Comparison of ENCODE assay signal across 8 cellular contexts in the genomic region with DNA sequence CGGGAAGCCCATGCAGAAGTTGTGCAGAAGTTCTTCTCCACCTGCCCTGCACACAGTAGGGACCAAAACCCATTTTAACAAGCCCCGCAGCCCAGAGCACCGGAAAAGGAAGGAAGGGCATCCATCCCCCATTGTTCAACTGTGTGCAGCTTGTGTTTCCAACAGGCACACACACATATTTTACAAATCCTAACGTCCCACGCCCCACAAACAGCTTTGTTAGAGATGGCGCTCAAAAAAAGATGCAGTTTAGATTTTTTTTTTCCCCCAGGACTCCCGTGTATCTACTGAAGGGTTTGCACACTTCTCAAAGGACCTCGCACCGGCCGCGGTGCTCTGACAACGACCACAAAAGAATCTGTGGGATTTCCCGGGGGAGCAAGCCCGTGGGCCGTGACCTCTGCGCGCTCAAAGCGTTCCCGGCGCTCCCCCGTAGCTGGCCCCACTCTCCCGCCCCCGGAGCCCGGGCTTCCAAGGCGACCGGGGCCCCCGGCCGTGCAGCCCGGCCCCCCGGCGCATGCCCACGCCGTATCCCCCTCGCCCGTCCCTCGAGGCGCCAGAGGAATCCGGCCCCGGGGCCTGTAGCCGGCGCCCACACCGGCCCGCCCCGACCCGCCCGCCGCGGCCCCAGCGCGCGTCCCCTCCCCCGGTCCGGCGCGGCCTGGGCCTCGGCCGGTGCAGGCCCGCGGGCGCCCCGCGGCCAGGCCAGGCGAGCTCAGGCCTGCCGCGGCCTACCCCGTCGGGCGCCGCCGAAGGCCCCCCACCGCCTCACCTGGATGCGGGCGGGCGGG. TPM values are rescaled to one million over a fixed set of nuclear protein-coding genes. Genes with fewer than 3 reads are reported as not detected.
DNase-seq lines count a peak whose midpoint lies in the region; ATAC-seq lines count a peak whose summit lies in the region.

No MANE protein-coding gene starts in this region.

- no peaks in the 10 kb centered on the region for H3K27me3 ChIP-seq in Karpas-422 (ENCODE audit: low read length)

- H3K4me2 ChIP-seq in Karpas-422 (ENCODE audit: low read depth, low read length, poor library complexity, severe bottlenecking), result peak overlapping the region; percentile 74

- peaks cover 31% of the 10 kb centered on the region for H3K4me1 ChIP-seq in Karpas-422 (ENCODE audit: low read length)

- no peaks in the 10 kb centered on the region for H3K9me3 Mint-ChIP-seq in activated T-cell treated with anti-CD3 and anti-CD28 coated beads, Interleukin-2, amount 50 U/mL, for 72 hours

- H4K20me1 ChIP-seq in Karpas-422 (ENCODE audit: insufficient read depth, low read depth, low read length), result peaks cover 43% of the 10 kb centered on the region

- peaks cover 45% of the 10 kb centered on the region for H3K4me1 Mint-ChIP-seq in activated T-cell treated with anti-CD3 and anti-CD28 coated beads, Interleukin-2, amount 50 U/mL, for 72 hours (ENCODE audit: low read depth)

- peak overlapping the region; percentile 85 for H3K9ac ChIP-seq in Karpas-422 (ENCODE audit: low read length)

- H3K36me3 Mint-ChIP-seq in activated T-cell treated with anti-CD3 and anti-CD28 coated beads, Interleukin-2, amount 50 U/mL, for 72 hours (ENCODE audit: insufficient read depth in 2 of 2), result peaks cover 2 to 3% of the 10 kb centered on the region in 2 donors

- peak overlapping the region; percentile 80 for H3K4me3 ChIP-seq in Karpas-422 (ENCODE audit: low read length)

- no peaks in the 10 kb centered on the region for H3K9me2 ChIP-seq in Karpas-422 (replicated peaks; ENCODE audit: insufficient read depth, low read length)

- DNase-seq in EL (peak; percentile 22), Karpas-422 (peak; percentile 70), germinal center (ENCODE audit: low spot score) (peak; percentile 24), retina (peak; percentile 53), NCI-H187 treated with DMSO at 0.1 percent for 48 hours (lab: John Stamatoyannopoulos, UW) (no peak), T1000 (lab: John Stamatoyannopoulos, UW) (no peak)
- DNase-seq in activated T-cell treated with anti-CD3 and anti-CD28 coated beads, Interleukin-2, amount 50 U/mL, for 72 hours, result peak; percentile 32 to 41

- H3K79me2 ChIP-seq in Karpas-422 (ENCODE audit: low read length), result peaks cover 70% of the 10 kb centered on the region

- peak overlapping the region; percentile 95 for H3K27ac Mint-ChIP-seq in activated T-cell treated with anti-CD3 and anti-CD28 coated beads, Interleukin-2, amount 50 U/mL, for 72 hours

- H3K9me3 ChIP-seq in Karpas-422 (ENCODE audit: low read length), result no peaks in the 10 kb centered on the region

- H3K27me3 Mint-ChIP-seq in activated T-cell treated with anti-CD3 and anti-CD28 coated beads, Interleukin-2, amount 50 U/mL, for 72 hours (ENCODE audit: low read depth), result no peaks in the 10 kb centered on the region

- H2AFZ ChIP-seq in Karpas-422 (ENCODE audit: low read length), result no peak overlapping the region

- ATAC-seq in GM21576 (IDR thresholded peaks at IDR 0.05; ENCODE audit: unreplicated experiment), result peak; percentile 11
- peak; percentile 36 to 38 for ATAC-seq in activated T-cell treated with anti-CD3 and anti-CD28 coated beads, Interleukin-2, amount 50 U/mL, for 72 hours (replicated peaks in 1 of 2)

- H3K4me3 Mint-ChIP-seq in activated T-cell treated with anti-CD3 and anti-CD28 coated beads, Interleukin-2, amount 50 U/mL, for 72 hours, result peak overlapping the region; percentile 98

- H3K27ac ChIP-seq in Karpas-422 (ENCODE audit: low read length), result peak overlapping the region; percentile 59

- H3K36me3 ChIP-seq in Karpas-422 (ENCODE audit: insufficient read depth, low read length), result peaks cover 14% of the 10 kb centered on the region; the same call in 1 of the 2 replicates

RNA-seq across cellular contexts. Expression of gene ELAVL1, which starts 0.5 kb away (rescaled TPM):
- total RNA-seq in Karpas-422 (2014; rRNA removed; shearing (Covaris generic); ENCODE audit: low replicate concordance), result 48.7 and 50.0 TPM in 2 replicates
- total RNA-seq in activated T-cell treated with anti-CD3 and anti-CD28 coated beads, Interleukin-2, amount 50 U/mL, for 72 hours, result 100 to 1,000 TPM in 1 of 2 donors, 10 to 100 TPM in 1; 90.5 to 115 TPM

RNA-seq across cellular contexts. Expression of gene CCL25, which starts 47.6 kb away (rescaled TPM):
- not detected in 2 replicates for total RNA-seq in Karpas-422 (2014; rRNA removed; shearing (Covaris generic); ENCODE audit: low replicate concordance)
- total RNA-seq in activated T-cell treated with anti-CD3 and anti-CD28 coated beads, Interleukin-2, amount 50 U/mL, for 72 hours, result under 1 TPM in 1 of 2 donors, not detected in 1; 0.60 TPM

Comparison
In these comparisons a context has a peak if more than half of its experiments do, and no peak if none do; other contexts are left out.
1. DNase-seq: peak in EL (single experiment), Karpas-422 (single experiment), activated T-cell treated with anti-CD3 and anti-CD28 coated beads, Interleukin-2, amount 50 U/mL, for 72 hours (2 of 2), germinal center (single experiment) and retina (single experiment); none in NCI-H187 treated with DMSO at 0.1 percent for 48 hours (single experiment) and T1000 (single experiment).